Comparison of ENCODE assay signal across 18 cellular contexts in genomic region chr14:64423987-64424386, GRCh38. TPM values are rescaled to one million over a fixed set of nuclear protein-coding genes. Genes with fewer than 3 reads are reported as not detected.
DNase-seq lines count a peak whose midpoint lies in the region; ATAC-seq and TF ChIP-seq lines count a peak whose summit lies in the region.
"Had no signal": no experiment of that assay in that cellular context is flagged by ENCODE, and none has a peak within 500 bp of the region (broad histone marks: within the 10 kb centered on the region; RNA-seq: fewer than 3 reads in every experiment).

No MANE protein-coding gene starts in this region.

- no peak overlapping the region for H3K27ac ChIP-seq in left lung
- H3K27ac ChIP-seq: colonic mucosa, spleen, suprapubic skin had no signal

- TF ChIP-seq CTCF in epithelial cell of esophagus (IDR thresholded peaks at IDR 0.05; ENCODE audit: insufficient read depth, low read depth, low read length, missing control alignments) (no peak), left lung (IDR thresholded peaks at IDR 0.05) (no peak)

- peaks cover 65% of the 10 kb centered on the region for H3K36me3 Mint-ChIP-seq in activated CD8-positive, alpha-beta memory T cell treated with anti-CD3 and anti-CD28 coated beads, Interleukin-2, amount 10 ng/mL, durations not matched to agents 7 days and 5 days
- peaks cover 10% of the 10 kb centered on the region for H3K36me3 Mint-ChIP-seq in T-helper 17 cell (ENCODE audit: low read depth)

- peak overlapping the region; percentile 62 for H3K27ac Mint-ChIP-seq in activated CD8-positive, alpha-beta memory T cell treated with anti-CD3 and anti-CD28 coated beads, Interleukin-2, amount 10 ng/mL, durations not matched to agents 7 days and 5 days
- H3K27ac Mint-ChIP-seq in T-helper 17 cell: peak overlapping the region; percentile 45
- H3K27ac Mint-ChIP-seq: activated CD8-positive, alpha-beta T cell treated with anti-CD3 and anti-CD28 coated beads, Interleukin-2, amount 10 ng/mL, durations not matched to agents 7 days and 5 days; activated naive CD4-positive, alpha-beta T cell treated with anti-CD3 and anti-CD28 coated beads, Interleukin-2, amount 50 U/mL, for 24 hours had no signal

- H3K4me3 Mint-ChIP-seq in activated CD8-positive, alpha-beta memory T cell treated with anti-CD3 and anti-CD28 coated beads, Interleukin-2, amount 10 ng/mL, durations not matched to agents 7 days and 5 days: no peak overlapping the region
- H3K4me3 Mint-ChIP-seq in T-helper 17 cell: no peak overlapping the region
- H3K4me3 Mint-ChIP-seq: activated CD8-positive, alpha-beta T cell treated with anti-CD3 and anti-CD28 coated beads, Interleukin-2, amount 10 ng/mL, durations not matched to agents 7 days and 5 days; activated naive CD4-positive, alpha-beta T cell treated with anti-CD3 and anti-CD28 coated beads, Interleukin-2, amount 50 U/mL, for 24 hours had no signal

- intact Hi-C loops in left lung (cut with DNase I): no loop called here

- no peaks in the 10 kb centered on the region for H3K27me3 Mint-ChIP-seq in activated CD8-positive, alpha-beta memory T cell treated with anti-CD3 and anti-CD28 coated beads, Interleukin-2, amount 10 ng/mL, durations not matched to agents 7 days and 5 days
- H3K27me3 Mint-ChIP-seq in T-helper 17 cell: no peaks in the 10 kb centered on the region
- H3K27me3 Mint-ChIP-seq: activated naive CD4-positive, alpha-beta T cell treated with anti-CD3 and anti-CD28 coated beads, Interleukin-2, amount 50 U/mL, for 24 hours had no signal

- H3K9me3 ChIP-seq in T-helper 17 cell (ENCODE audit: control insufficient read depth, low read length, poor library complexity, severe bottlenecking): no peaks in the 10 kb centered on the region
- no peaks in the 10 kb centered on the region for H3K9me3 ChIP-seq in left lung
- H3K9me3 ChIP-seq: colonic mucosa, spleen, suprapubic skin had no signal

- H3K36me3 ChIP-seq in left lung: peaks cover 0 to 91% of the 10 kb centered on the region in 2 donors
- H3K36me3 ChIP-seq: colonic mucosa had no signal

- CTCF ChIA-PET in activated CD8-positive, alpha-beta memory T cell treated with anti-CD3 and anti-CD28 coated beads, Interleukin-2, amount 10 ng/mL, durations not matched to agents 7 days and 5 days (lab: Charles Lee): interaction anchor here (1.2 to 2.3 kb wide), 2 partner anchors 8 to 10 kb away, joined by 4 to 8 read pairs; no protein-coding TSS in a partner anchor

- H3K27me3 ChIP-seq in left lung: no peaks in the 10 kb centered on the region
- H3K27me3 ChIP-seq: colonic mucosa, spleen, suprapubic skin had no signal

- no peaks in the 10 kb centered on the region for H3K9me3 Mint-ChIP-seq in activated CD8-positive, alpha-beta memory T cell treated with anti-CD3 and anti-CD28 coated beads, Interleukin-2, amount 10 ng/mL, durations not matched to agents 7 days and 5 days (ENCODE audit: low read depth)
- H3K9me3 Mint-ChIP-seq: activated naive CD4-positive, alpha-beta T cell treated with anti-CD3 and anti-CD28 coated beads, Interleukin-2, amount 50 U/mL, for 24 hours had no signal

- peaks cover 29% of the 10 kb centered on the region for H3K4me1 Mint-ChIP-seq in activated CD8-positive, alpha-beta memory T cell treated with anti-CD3 and anti-CD28 coated beads, Interleukin-2, amount 10 ng/mL, durations not matched to agents 7 days and 5 days
- H3K4me1 Mint-ChIP-seq in T-helper 17 cell: no peaks in the 10 kb centered on the region
- H3K4me1 Mint-ChIP-seq: activated naive CD4-positive, alpha-beta T cell treated with anti-CD3 and anti-CD28 coated beads, Interleukin-2, amount 50 U/mL, for 24 hours had no signal

- DNase-seq in activated CD8-positive, alpha-beta memory T cell treated with anti-CD3 and anti-CD28 coated beads, Interleukin-2, amount 10 ng/mL, durations not matched to agents 7 days and 5 days: no peak
- DNase-seq in activated CD8-positive, alpha-beta memory T cell treated with anti-CD3 and anti-CD28 coated beads, Interleukin-2, amount 50 U/mL, for 4 hours: no peak
- DNase-seq in T-helper 17 cell (no peak), epithelial cell of esophagus (ENCODE audit: low read depth) (peak; percentile 38), skeletal muscle cell (ENCODE audit: low read depth) (peak; percentile 58), left lung (no peak), amniotic stem cell (lab: John Stamatoyannopoulos, UW) (no peak)
- DNase-seq: ACHN; activated CD8-positive, alpha-beta T cell treated with anti-CD3 and anti-CD28 coated beads, Interleukin-2, amount 10 ng/mL, durations not matched to agents 7 days and 5 days; colonic mucosa; GF-D8; Karpas-422; NCI-H187; NCI-H774; spleen had no signal

- ATAC-seq in activated CD8-positive, alpha-beta memory T cell treated with anti-CD3 and anti-CD28 coated beads, Interleukin-2, amount 10 ng/mL, durations not matched to agents 7 days and 5 days: no peak
- ATAC-seq in T-helper 17 cell (no peak), left lung (no peak), GM18498 (IDR thresholded peaks at IDR 0.05; ENCODE audit: unreplicated experiment) (no peak)
- ATAC-seq: activated CD8-positive, alpha-beta T cell treated with anti-CD3 and anti-CD28 coated beads, Interleukin-2, amount 10 ng/mL, durations not matched to agents 7 days and 5 days had no signal

- H3K4me3 ChIP-seq in epithelial cell of esophagus (ENCODE audit: low read length) (no peak overlapping the region), skeletal muscle cell (ENCODE audit: low read depth, low read length) (no peak overlapping the region), left lung (no peak overlapping the region)
- H3K4me3 ChIP-seq: colonic mucosa, spleen, suprapubic skin had no signal

- no peaks in the 10 kb centered on the region for H3K4me1 ChIP-seq in left lung
- H3K4me1 ChIP-seq: colonic mucosa, spleen, suprapubic skin had no signal

RNA-seq across cellular contexts. Expression of gene MTHFD1, which starts 35.8 kb away (rescaled TPM):
- total RNA-seq in activated CD8-positive, alpha-beta memory T cell treated with anti-CD3 and anti-CD28 coated beads, Interleukin-2, amount 10 ng/mL, durations not matched to agents 7 days and 5 days: 100 to 1,000 TPM; 223 to 316 TPM
- 10 to 100 TPM; 29.0 to 31.1 TPM for total RNA-seq in T-helper 17 cell
- total RNA-seq in left lung: 10 to 100 TPM; 51.7 to 69.6 TPM

RNA-seq across cellular contexts. Expression of gene AKAP5, which starts 41.3 kb away (rescaled TPM):
- total RNA-seq in activated CD8-positive, alpha-beta memory T cell treated with anti-CD3 and anti-CD28 coated beads, Interleukin-2, amount 10 ng/mL, durations not matched to agents 7 days and 5 days: 10 to 100 TPM in 1 of 2 experiments, 1 to 10 TPM in 1; 8.8 to 23.2 TPM
- total RNA-seq in T-helper 17 cell (under 1 TPM; 0.12 to 0.16 TPM), left lung (1 to 10 TPM; 1.7 to 2.9 TPM)

Comparison
In these comparisons a context has a peak if more than half of its experiments do, and no peak if none do; other contexts are left out.
1. DNase-seq: peak in epithelial cell of esophagus (single experiment) and skeletal muscle cell (single experiment); none in activated CD8-positive, alpha-beta memory T cell treated with anti-CD3 and anti-CD28 coated beads, Interleukin-2, amount 10 ng/mL, durations not matched to agents 7 days and 5 days (single experiment), activated CD8-positive, alpha-beta memory T cell treated with anti-CD3 and anti-CD28 coated beads, Interleukin-2, amount 50 U/mL, for 4 hours (single experiment), T-helper 17 cell (0 of 3), left lung (0 of 2) and amniotic stem cell (single experiment).